ENCODE assay signal across 1 cellular context in genomic region chr11:107457558-107458271, GRCh38.
TF ChIP-seq lines count a peak whose summit lies in the region.

CWF19L2 (minus strand) TSS chr11:107457825; CDS start chr11:107457816, 9 bp downstream.

TF ChIP-seq in K562, 482 proteins besides CTCF, POLR2A, EP300 and RAD21 (continued from another document and continues in another):
- TF ChIP-seq BCLAF1 (IDR thresholded peaks at IDR 0.05; ENCODE audit: borderline replicate concordance in 1 of 2, control insufficient read depth in 1 of 2, low read depth in 2 of 2, low read length in 1 of 2), result no peak
- TF ChIP-seq CC2D1A (IDR thresholded peaks at IDR 0.05), result no peak; the same call in 1 of the 2 replicates
- peak; percentile 71 for TF ChIP-seq RBFOX2 (IDR thresholded peaks at IDR 0.05; ENCODE audit: low read depth, low read length)
- no peak for TF ChIP-seq NFE2L1 (tag; IDR thresholded peaks at IDR 0.05; ENCODE audit: borderline replicate concordance, low read depth)
- peak; percentile 94 for TF ChIP-seq TAF9B (IDR thresholded peaks at IDR 0.05; ENCODE audit: partially characterized antibody)
- TF ChIP-seq PRMT5 (CRISPR knock-in tag; IDR thresholded peaks at IDR 0.05), result no peak
- no peak for TF ChIP-seq ZNF639 (CRISPR knock-in tag; conservative IDR thresholded peaks at IDR 0.05 in 1 of 2, IDR thresholded peaks at IDR 0.05 in 1 of 2)
- TF ChIP-seq ZFX (CRISPR knock-in tag; IDR thresholded peaks at IDR 0.05), result no peak
- no peak for TF ChIP-seq CBFA2T3 (IDR thresholded peaks at IDR 0.05)
- TF ChIP-seq ELF2 (CRISPR knock-in tag; IDR thresholded peaks at IDR 0.05), result no peak
- TF ChIP-seq ZNF121 (CRISPR knock-in tag; conservative IDR thresholded peaks at IDR 0.05), result no peak
- no peak for TF ChIP-seq CLOCK (CRISPR knock-in tag; IDR thresholded peaks at IDR 0.05; ENCODE audit: borderline replicate concordance)
- peak; percentile 75 for TF ChIP-seq GABPA (tag; conservative IDR thresholded peaks at IDR 0.05; ENCODE audit: low read depth)
- TF ChIP-seq PURB (CRISPR knock-in tag; IDR thresholded peaks at IDR 0.05; ENCODE audit: low read depth), result no peak
- TF ChIP-seq GATAD2B (IDR thresholded peaks at IDR 0.05; ENCODE audit: borderline replicate concordance), result no peak
- TF ChIP-seq ZBTB11 (CRISPR knock-in tag; IDR thresholded peaks at IDR 0.05), result no peak
- TF ChIP-seq ZNF436 (CRISPR knock-in tag; IDR thresholded peaks at IDR 0.05), result no peak
- TF ChIP-seq AFF4 (CRISPR knock-in tag; IDR thresholded peaks at IDR 0.05), result no peak
- TF ChIP-seq DMBX1 (CRISPR knock-in tag; IDR thresholded peaks at IDR 0.05; ENCODE audit: borderline replicate concordance), result no peak
- TF ChIP-seq BCOR (IDR thresholded peaks at IDR 0.05), result no peak
- no peak for TF ChIP-seq TSC22D4 (tag; IDR thresholded peaks at IDR 0.05)
- TF ChIP-seq GABPB1 (CRISPR knock-in tag; IDR thresholded peaks at IDR 0.05), result no peak; the same call in 1 of the 2 replicates
- TF ChIP-seq CREB3 (tag; conservative IDR thresholded peaks at IDR 0.05; ENCODE audit: low read depth), result no peak
- no peak for TF ChIP-seq E2F4 (CRISPR knock-in tag; IDR thresholded peaks at IDR 0.05; ENCODE audit: low read depth)
- no peak for TF ChIP-seq ZNF518B (CRISPR knock-in tag; IDR thresholded peaks at IDR 0.05)
- TF ChIP-seq ZNF197 (CRISPR knock-in tag; IDR thresholded peaks at IDR 0.05; ENCODE audit: low read depth), result no peak
- no peak for TF ChIP-seq MYC (IDR thresholded peaks at IDR 0.05; ENCODE audit: low read depth, low read length)
- TF ChIP-seq MYC (CRISPR knock-in tag; IDR thresholded peaks at IDR 0.05; ENCODE audit: borderline replicate concordance, low read depth), result no peak
- TF ChIP-seq ZNF655 (CRISPR knock-in tag; IDR thresholded peaks at IDR 0.05), result no peak
- TF ChIP-seq POLR2B (IDR thresholded peaks at IDR 0.05; ENCODE audit: low read depth, partially characterized antibody), result peak; percentile 88
- no peak for TF ChIP-seq PHB2 (IDR thresholded peaks at IDR 0.05; ENCODE audit: low read depth)
- TF ChIP-seq MIER1 (IDR thresholded peaks at IDR 0.05; ENCODE audit: low read depth), result no peak
- peak; percentile 83 to 86 for TF ChIP-seq NRF1 (conservative IDR thresholded peaks at IDR 0.05 in 1 of 2, IDR thresholded peaks at IDR 0.05 in 1 of 2)
- TF ChIP-seq JUND (IDR thresholded peaks at IDR 0.05; ENCODE audit: borderline replicate concordance, low read depth, low read length), result no peak
- no peak; the same call in 2 of the 3 replicates for TF ChIP-seq JUND (tag; IDR thresholded peaks at IDR 0.05; ENCODE audit: borderline replicate concordance, low read depth, low read length)
- TF ChIP-seq CXXC5 (CRISPR knock-in tag; IDR thresholded peaks at IDR 0.05), result no peak
